In genomic region chr7:29649010-29649716, GRCh38 we compare ENCODE assay signal across 27 cellular contexts.
"Had no signal": no experiment of that assay in that cellular context is flagged by ENCODE, and none has a peak within 500 bp of the region (broad histone marks: within the 10 kb centered on the region; RNA-seq: fewer than 3 reads in every experiment).

No MANE protein-coding gene starts in this region.

- H3K4me1 ChIP-seq: adrenal gland, ascending aorta, colonic mucosa, esophagus squamous epithelium, gastroesophageal sphincter had no signal

- H3K9me3 ChIP-seq: adrenal gland, ascending aorta, colonic mucosa, esophagus squamous epithelium, gastroesophageal sphincter had no signal

- H3K27ac ChIP-seq: adrenal gland, ascending aorta, brain microvascular endothelial cell, colonic mucosa, epithelial cell of prostate, esophagus squamous epithelium, gastroesophageal sphincter had no signal

- DNase-seq: activated CD4-positive, alpha-beta memory T cell treated with anti-CD3 and anti-CD28 coated beads for 36 hours; activated CD4-positive, alpha-beta T cell treated with anti-CD3 and anti-CD28 coated beads for 1 hour; activated CD4-positive, alpha-beta T cell treated with anti-CD3 and anti-CD28 coated beads for 4 hours; activated CD4-positive, alpha-beta T cell treated with anti-CD3 and anti-CD28 coated beads, Interleukin-2, amount 50 U/mL, for 1 hour; activated CD4-positive, CD25-positive, alpha-beta regulatory T cell; activated CD8-positive, alpha-beta memory T cell treated with anti-CD3 and anti-CD28 coated beads, Interleukin-2, amount 10 ng/mL, durations not matched to agents 7 days and 5 days; activated CD8-positive, alpha-beta memory T cell treated with anti-CD3 and anti-CD28 coated beads, Interleukin-2, amount 50 U/mL, for 4 hours; activated CD8-positive, alpha-beta T cell treated with anti-CD3 and anti-CD28 coated beads, Interleukin-2, amount 10 ng/mL, durations not matched to agents 7 days and 5 days; activated effector memory CD4-positive, alpha-beta T cell treated with anti-CD3 and anti-CD28 coated beads, Interleukin-2, amount 50 U/mL, for 16 hours; activated naive CD4-positive, alpha-beta T cell treated with anti-CD3 and anti-CD28 coated beads for 36 hours; activated naive CD8-positive, alpha-beta T cell treated with anti-CD3 and anti-CD28 coated beads for 36 hours; activated naive CD8-positive, alpha-beta T cell treated with anti-CD3 and anti-CD28 coated beads, Interleukin-2, amount 50 U/mL, for 24 hours; activated T-cell treated with anti-CD3 and anti-CD28 coated beads, Interleukin-2, amount 50 U/mL, for 1 hour; activated T-cell treated with anti-CD3 and anti-CD28 coated beads, Interleukin-2, amount 50 U/mL, for 48 hours; adrenal gland; amygdala; brain microvascular endothelial cell; central memory CD4-positive, alpha-beta T cell; cerebellar nuclear complex; colonic mucosa; effector CD8-positive, alpha-beta T cell; esophagus squamous epithelium; foreskin melanocyte; T-helper 2 cell had no signal

- H3K36me3 ChIP-seq: adrenal gland, brain microvascular endothelial cell, colonic mucosa had no signal

- H3K4me3 ChIP-seq: adrenal gland, ascending aorta, colonic mucosa, esophagus squamous epithelium, gastroesophageal sphincter had no signal

- H3K27me3 ChIP-seq: adrenal gland, ascending aorta, brain microvascular endothelial cell, colonic mucosa, esophagus squamous epithelium, gastroesophageal sphincter had no signal

- ATAC-seq: activated CD8-positive, alpha-beta memory T cell treated with anti-CD3 and anti-CD28 coated beads, Interleukin-2, amount 10 ng/mL, durations not matched to agents 7 days and 5 days; activated CD8-positive, alpha-beta T cell treated with anti-CD3 and anti-CD28 coated beads, Interleukin-2, amount 10 ng/mL, durations not matched to agents 7 days and 5 days; activated naive CD8-positive, alpha-beta T cell treated with anti-CD3 and anti-CD28 coated beads, Interleukin-2, amount 50 U/mL, for 24 hours; gastroesophageal sphincter had no signal
